1 cellular context compared by ENCODE assay signal in the genomic region with DNA sequence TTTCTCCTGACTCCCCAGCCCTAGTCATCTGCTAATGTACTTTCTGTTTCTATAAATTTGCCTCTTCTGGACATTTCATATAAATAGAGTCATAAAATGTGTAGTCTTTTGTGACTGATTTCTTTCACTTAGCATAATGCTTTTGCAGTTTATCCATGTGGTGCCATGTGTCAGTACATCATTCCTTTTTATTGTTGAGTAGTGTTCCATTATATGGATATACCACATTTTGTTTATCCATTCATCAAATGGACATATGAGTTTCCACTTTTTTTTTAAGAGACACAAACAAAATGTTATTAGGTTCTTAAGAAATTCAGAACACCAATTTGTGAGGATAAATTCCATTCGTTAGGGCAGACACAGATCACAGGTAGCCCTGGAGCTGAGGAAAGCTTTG.
TF ChIP-seq lines count a peak whose summit lies in the region.

No MANE protein-coding gene starts in this region.

TF ChIP-seq in SK-N-SH, 30 proteins besides CTCF, POLR2A, EP300 and RAD21 (continued from another document):
- TF ChIP-seq IRF3 (IDR thresholded peaks at IDR 0.05; ENCODE audit: low read depth, low read length) (no peak), YY1 (IDR thresholded peaks at IDR 0.05; ENCODE audit: low read depth) (no peak)
- TF ChIP-seq, protein P1, sequence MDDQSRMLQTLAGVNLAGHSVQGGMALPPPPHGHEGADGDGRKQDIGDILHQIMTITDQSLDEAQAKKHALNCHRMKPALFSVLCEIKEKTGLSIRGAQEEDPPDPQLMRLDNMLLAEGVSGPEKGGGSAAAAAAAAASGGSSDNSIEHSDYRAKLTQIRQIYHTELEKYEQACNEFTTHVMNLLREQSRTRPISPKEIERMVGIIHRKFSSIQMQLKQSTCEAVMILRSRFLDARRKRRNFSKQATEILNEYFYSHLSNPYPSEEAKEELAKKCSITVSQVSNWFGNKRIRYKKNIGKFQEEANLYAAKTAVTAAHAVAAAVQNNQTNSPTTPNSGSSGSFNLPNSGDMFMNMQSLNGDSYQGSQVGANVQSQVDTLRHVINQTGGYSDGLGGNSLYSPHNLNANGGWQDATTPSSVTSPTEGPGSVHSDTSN (IDR thresholded peaks at IDR 0.05), result no peak
TF ChIP-seq in SK-N-SH: peak in this region for 0.
